In genomic region chr10:32889631-32890212, GRCh38 we compare ENCODE assay signal across 15 cellular contexts.
"Had no signal": no experiment of that assay in that cellular context is flagged by ENCODE, and none has a peak within 500 bp of the region (broad histone marks: within the 10 kb centered on the region; RNA-seq: fewer than 3 reads in every experiment).

No MANE protein-coding gene starts in this region.

- ATAC-seq: gastroesophageal sphincter, left ventricle myocardium superior had no signal

- H3K9me3 ChIP-seq: gastroesophageal sphincter, stomach, thoracic aorta had no signal

- H3K27ac Mint-ChIP-seq: activated naive CD4-positive, alpha-beta T cell treated with anti-CD3 and anti-CD28 coated beads, Interleukin-2, amount 10 ng/mL, durations not matched to agents 7 days and 5 days; activated T-helper 2 cell treated with anti-CD3 and anti-CD28 coated beads, Interferon-gamma antibody, Interleukin-2, Interleukin-4, amounts not matched to agents 10 μg/mL and 5 μg/mL and 100 μg/mL, durations not matched to agents 14 hours and 24 hours and 36 hours had no signal

- H3K4me3 ChIP-seq: gastroesophageal sphincter, stomach, thoracic aorta had no signal

- H3K36me3 ChIP-seq: stomach, thoracic aorta had no signal

- H3K9me3 Mint-ChIP-seq: activated naive CD4-positive, alpha-beta T cell treated with anti-CD3 and anti-CD28 coated beads, Interleukin-2, amount 10 ng/mL, durations not matched to agents 7 days and 5 days; activated T-helper 2 cell treated with anti-CD3 and anti-CD28 coated beads, Interferon-gamma antibody, Interleukin-2, Interleukin-4, amounts not matched to agents 10 μg/mL and 5 μg/mL and 100 μg/mL, durations not matched to agents 14 hours and 24 hours and 36 hours had no signal

- FAIRE-seq: keratinocyte had no signal

- H3K4me1 ChIP-seq: gastroesophageal sphincter, stomach had no signal

- H3K36me3 Mint-ChIP-seq: activated naive CD4-positive, alpha-beta T cell treated with anti-CD3 and anti-CD28 coated beads, Interleukin-2, amount 10 ng/mL, durations not matched to agents 7 days and 5 days had no signal

- H3K4me3 Mint-ChIP-seq: activated naive CD4-positive, alpha-beta T cell treated with anti-CD3 and anti-CD28 coated beads, Interleukin-2, amount 10 ng/mL, durations not matched to agents 7 days and 5 days had no signal

- DNase-seq: activated CD4-positive, alpha-beta T cell treated with anti-CD3 and anti-CD28 coated beads for 48 hours; activated naive CD4-positive, alpha-beta T cell treated with anti-CD3 and anti-CD28 coated beads, Interleukin-2, amount 10 ng/mL, durations not matched to agents 7 days and 5 days; activated T-cell treated with anti-CD3 and anti-CD28 coated beads for 4 hours; central memory CD4-positive, alpha-beta T cell; cortex of kidney; effector CD8-positive, alpha-beta T cell; left ventricle myocardium superior; mesenchymal stem cell; stimulated activated CD4-positive, alpha-beta T cell treated with anti-CD3 and anti-CD28 coated beads, Interleukin-4, amount 100 ng/mL, for 1 hour; stimulated activated CD8-positive, alpha-beta memory T cell treated with anti-CD3 and anti-CD28 coated beads, Interleukin-4, amount 100 ng/mL, for 48 hours; stomach had no signal

- H3K27me3 ChIP-seq: gastroesophageal sphincter, stomach had no signal

- H3K27ac ChIP-seq: gastroesophageal sphincter, stomach, thoracic aorta had no signal
